ENCODE assay signal across 7 cellular contexts in the genomic region with DNA sequence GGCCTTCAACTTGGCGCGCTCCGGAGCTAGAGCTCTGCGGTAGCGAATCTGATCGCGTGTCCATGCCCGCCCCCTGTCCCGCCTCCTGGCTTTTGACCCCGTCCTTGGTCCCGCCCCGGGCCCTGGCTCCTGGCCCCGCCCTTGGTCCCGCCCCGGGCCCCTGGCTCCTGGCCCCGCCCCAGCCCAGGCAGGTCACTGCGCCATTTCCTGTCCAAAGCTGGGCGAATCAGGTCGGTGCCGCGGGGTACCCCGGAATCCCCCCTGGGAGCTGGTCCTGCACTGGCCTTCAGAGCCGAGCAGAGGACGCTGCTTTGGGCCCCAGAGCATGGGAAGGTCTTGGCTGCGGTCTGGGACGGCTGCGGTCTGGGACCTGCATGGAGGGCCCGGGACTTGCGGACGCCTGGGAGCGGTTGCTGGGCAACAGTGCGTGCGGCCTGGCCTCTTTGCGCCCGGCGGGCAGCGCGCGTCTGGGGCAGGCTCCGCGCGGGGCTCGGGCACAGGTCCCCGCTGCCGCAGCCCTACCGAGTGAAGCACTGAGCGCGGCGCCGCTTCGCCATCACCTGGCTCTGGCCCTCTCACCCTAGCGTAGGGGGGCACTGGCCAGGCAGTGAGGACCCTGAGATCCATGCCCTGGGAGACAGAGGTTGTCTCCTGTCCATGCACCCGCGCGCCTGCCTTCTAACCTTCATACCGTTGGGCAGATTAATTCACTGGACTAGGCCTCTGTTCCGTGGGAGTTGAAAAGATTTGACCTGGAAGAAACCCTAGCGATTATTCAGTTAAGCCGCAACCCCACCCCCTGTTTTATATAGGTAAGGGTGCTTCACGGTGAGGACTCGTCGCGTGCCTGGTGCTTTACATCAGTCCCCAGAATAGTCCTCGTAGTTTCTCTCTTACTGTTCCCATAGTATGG. TPM values are rescaled to one million over a fixed set of nuclear protein-coding genes. Genes with fewer than 3 reads are reported as not detected.
A peak's percentile ranks its signal among the peaks of the same experiment; 100 is the strongest.
DNase-seq lines count a peak whose midpoint lies in the region; ATAC-seq and TF ChIP-seq lines count a peak whose summit lies in the region.

A gene with protein sequence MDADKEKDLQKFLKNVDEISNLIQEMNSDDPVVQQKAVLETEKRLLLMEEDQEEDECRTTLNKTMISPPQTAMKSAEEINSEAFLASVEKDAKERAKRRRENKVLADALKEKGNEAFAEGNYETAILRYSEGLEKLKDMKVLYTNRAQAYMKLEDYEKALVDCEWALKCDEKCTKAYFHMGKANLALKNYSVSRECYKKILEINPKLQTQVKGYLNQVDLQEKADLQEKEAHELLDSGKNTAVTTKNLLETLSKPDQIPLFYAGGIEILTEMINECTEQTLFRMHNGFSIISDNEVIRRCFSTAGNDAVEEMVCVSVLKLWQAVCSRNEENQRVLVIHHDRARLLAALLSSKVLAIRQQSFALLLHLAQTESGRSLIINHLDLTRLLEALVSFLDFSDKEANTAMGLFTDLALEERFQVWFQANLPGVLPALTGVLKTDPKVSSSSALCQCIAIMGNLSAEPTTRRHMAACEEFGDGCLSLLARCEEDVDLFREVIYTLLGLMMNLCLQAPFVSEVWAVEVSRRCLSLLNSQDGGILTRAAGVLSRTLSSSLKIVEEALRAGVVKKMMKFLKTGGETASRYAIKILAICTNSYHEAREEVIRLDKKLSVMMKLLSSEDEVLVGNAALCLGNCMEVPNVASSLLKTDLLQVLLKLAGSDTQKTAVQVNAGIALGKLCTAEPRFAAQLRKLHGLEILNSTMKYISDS (plus strand): TSS at position 195 of the 913 bp plus-strand sequence. CDS start 1,675 bp downstream, outside the sequence.

- H3K27me3 ChIP-seq in kidney epithelial cell (ENCODE audit: control insufficient read depth, insufficient read depth, low read length) = no peaks in the 10 kb centered on the region

- peak within 1 kb of the TSS; percentile 91 for H3K4me3 ChIP-seq in kidney epithelial cell (ENCODE audit: low read depth, low read length)

- no peak for TF ChIP-seq CTCF in kidney epithelial cell (IDR thresholded peaks at IDR 0.05; ENCODE audit: insufficient read depth, low read length, poor library complexity, severe bottlenecking)

- ATAC-seq in GM18519 (IDR thresholded peaks at IDR 0.05; ENCODE audit: low FRiP score, unreplicated experiment) = peak; percentile 75
- ATAC-seq in HG02970 (IDR thresholded peaks at IDR 0.05; ENCODE audit: low FRiP score, unreplicated experiment) = peak; percentile 99

- no peaks in the 10 kb centered on the region for H3K36me3 ChIP-seq in kidney epithelial cell (ENCODE audit: control insufficient read depth, insufficient read depth, low read length)

- DNase-seq in NCI-H2196 treated with DMSO at 0.1 percent for 48 hours (lab: John Stamatoyannopoulos, UW; ENCODE audit: unreplicated experiment) (peak; percentile 89), cerebellar cortex (ENCODE audit: low spot score) (peak; percentile 93), kidney epithelial cell (ENCODE audit: low read depth) (peak; percentile 45)
- peak; percentile 96 for DNase-seq in activated CD4-positive, CD25-positive, alpha-beta regulatory T cell treated with anti-CD3 and anti-CD28 coated beads, Interleukin-2, amount 50 U/mL, for 72 hours
- peak; percentile 87 to 91 for DNase-seq in stimulated activated CD4-positive, alpha-beta T cell treated with anti-CD3 and anti-CD28 coated beads, Interleukin-15, amount 100 ng/mL, for 1 hour (ENCODE audit: low read depth in 1 of 2, low spot score in 1 of 2)

RNA-seq across cellular contexts. Expression of the gene that starts here (rescaled TPM):
- 15.2 and 17.1 TPM in 2 replicates for total RNA-seq in kidney epithelial cell

Comparison
In these comparisons a context has a peak if more than half of its experiments do, and no peak if none do; other contexts are left out.
1. Peak in every context shown above with its lines: DNase-seq, ATAC-seq and H3K4me3 ChIP-seq.
2. DNase-seq: peak in every context shown above with its lines; median percentile 96 in activated CD4-positive, CD25-positive, alpha-beta regulatory T cell treated with anti-CD3 and anti-CD28 coated beads, Interleukin-2, amount 50 U/mL, for 72 hours; 93 in cerebellar cortex; 89 in NCI-H2196 treated with DMSO at 0.1 percent for 48 hours; 89 in stimulated activated CD4-positive, alpha-beta T cell treated with anti-CD3 and anti-CD28 coated beads, Interleukin-15, amount 100 ng/mL, for 1 hour; 45 in kidney epithelial cell.